14 cellular contexts compared by ENCODE assay signal in the genomic region with DNA sequence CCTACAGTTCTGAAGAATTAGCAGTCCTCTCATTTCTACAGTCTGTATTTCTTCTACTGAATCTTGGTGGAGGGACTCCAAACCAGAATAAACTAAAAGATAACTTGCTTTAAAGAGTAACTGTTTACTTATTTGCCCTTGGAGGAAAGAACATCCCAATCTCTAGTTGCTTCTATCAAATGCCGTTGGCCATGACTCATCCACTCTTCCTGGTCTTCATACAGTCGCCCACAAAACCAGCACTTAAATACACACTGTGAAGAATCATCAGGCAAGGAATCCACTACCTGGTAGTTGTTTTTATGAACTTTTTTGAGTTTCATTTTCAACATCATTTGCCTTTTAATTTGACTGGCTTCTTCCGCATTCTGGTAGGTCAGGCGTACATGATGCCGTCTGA.
"Had no signal": no experiment of that assay in that cellular context is flagged by ENCODE, and none has a peak within 500 bp of the region (broad histone marks: within the 10 kb centered on the region; RNA-seq: fewer than 3 reads in every experiment).

No MANE protein-coding gene starts in this region.

- H3K27me3 Mint-ChIP-seq: activated CD4-positive, alpha-beta T cell treated with anti-CD3 and anti-CD28 coated beads, Interleukin-2, amount 10 ng/mL, durations not matched to agents 7 days and 5 days; central memory CD8-positive, alpha-beta T cell had no signal

- H3K27ac Mint-ChIP-seq: activated CD4-positive, alpha-beta T cell treated with anti-CD3 and anti-CD28 coated beads, Interleukin-2, amount 10 ng/mL, durations not matched to agents 7 days and 5 days; activated naive CD4-positive, alpha-beta T cell treated with anti-CD3 and anti-CD28 coated beads for 36 hours; immature natural killer cell; natural killer cell had no signal

- ATAC-seq: mucosa of descending colon, natural killer cell had no signal

- H3K27ac ChIP-seq: adrenal gland, right atrium auricular region, tibial nerve had no signal

- H3K27me3 ChIP-seq: adrenal gland, right atrium auricular region, tibial nerve had no signal

- H3K4me2 ChIP-seq: smooth muscle cell had no signal

- H3K4me3 Mint-ChIP-seq: activated CD4-positive, alpha-beta T cell treated with anti-CD3 and anti-CD28 coated beads, Interleukin-2, amount 10 ng/mL, durations not matched to agents 7 days and 5 days; activated naive CD4-positive, alpha-beta T cell treated with anti-CD3 and anti-CD28 coated beads for 36 hours; central memory CD8-positive, alpha-beta T cell; immature natural killer cell; natural killer cell had no signal

- DNase-seq: activated CD4-positive, alpha-beta T cell treated with anti-CD3 and anti-CD28 coated beads, Interleukin-2, amount 10 ng/mL, durations not matched to agents 7 days and 5 days; activated CD4-positive, CD25-positive, alpha-beta regulatory T cell; activated CD8-positive, alpha-beta memory T cell treated with anti-CD3 and anti-CD28 coated beads for 24 hours; activated naive CD4-positive, alpha-beta T cell treated with anti-CD3 and anti-CD28 coated beads for 36 hours; adrenal gland; erythroblast; immature natural killer cell; mucosa of descending colon; natural killer cell; posterior cingulate gyrus had no signal

- H3K4me1 ChIP-seq: adrenal gland, right atrium auricular region, tibial nerve had no signal

- H3K4me3 ChIP-seq: adrenal gland, mucosa of descending colon, right atrium auricular region, smooth muscle cell, tibial nerve had no signal
